ENCODE assay signal across 9 cellular contexts in the genomic region with DNA sequence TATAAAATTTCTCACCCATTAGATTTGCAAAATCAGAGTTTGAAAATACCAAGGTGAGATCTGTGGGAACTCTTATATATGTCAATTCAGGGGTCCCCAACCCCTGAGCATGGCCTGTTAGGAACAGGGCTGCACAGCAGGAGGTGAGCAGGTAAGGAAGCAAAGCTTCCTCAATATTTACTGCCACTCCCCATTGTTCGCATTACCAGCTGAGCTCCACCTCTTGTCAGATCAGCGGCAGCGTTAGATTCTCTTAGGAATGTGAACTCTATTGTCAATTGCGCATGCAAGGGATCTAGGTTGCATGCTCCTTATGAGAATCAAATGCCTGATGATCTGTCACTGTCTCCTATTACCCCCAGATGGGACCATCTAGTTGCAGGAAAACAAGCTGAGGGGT.
"Had no signal": no experiment of that assay in that cellular context is flagged by ENCODE, and none has a peak within 500 bp of the region (broad histone marks: within the 10 kb centered on the region; RNA-seq: fewer than 3 reads in every experiment).

No MANE protein-coding gene starts in this region.

- H3K27me3 Mint-ChIP-seq: IgD-negative memory B cell had no signal

- H3K4me3 Mint-ChIP-seq: GM23338, H9, HFFc6, IgD-negative memory B cell had no signal

- H3K27ac Mint-ChIP-seq: GM23338, H9, HFFc6, IgD-negative memory B cell had no signal

- H3K27ac ChIP-seq: HL-60 had no signal

- DNase-seq: H9, HCEC 1CT, HFFc6 had no signal

- FAIRE-seq: H1, H54, HepG2 had no signal

- H3K4me3 ChIP-seq: GM23338 had no signal

- ATAC-seq: GM23338, HepG2 had no signal
